In the genomic region with DNA sequence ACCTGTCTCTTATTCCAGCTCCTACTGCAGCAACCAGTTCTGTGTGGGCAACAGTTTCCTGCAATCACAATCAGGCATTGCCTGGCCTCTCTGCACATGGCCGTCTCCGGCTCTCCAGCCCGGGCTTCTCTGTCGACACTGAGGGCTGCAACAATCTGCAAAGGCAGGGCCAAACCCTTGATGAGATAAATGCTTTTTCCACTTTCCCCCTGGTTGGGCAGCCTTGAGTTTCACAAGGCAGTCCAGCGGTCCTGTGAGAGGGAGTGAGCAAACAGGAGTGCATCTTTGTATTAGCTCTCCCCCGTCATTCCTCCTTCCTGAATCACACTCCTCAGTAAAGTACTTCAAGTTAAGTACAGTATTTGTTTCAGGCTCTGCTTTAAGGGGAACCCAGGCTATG, we compare ENCODE assay signal across 1 cellular context.
TF ChIP-seq lines count a peak whose summit lies in the region.

No MANE protein-coding gene starts in this region.

TF ChIP-seq in GM23338, 12 proteins besides CTCF, POLR2A, EP300 and RAD21 (continued from another document):
- TF ChIP-seq ZNF331 (CRISPR knock-in tag; IDR thresholded peaks at IDR 0.05; ENCODE audit: low read depth): no peak
- TF ChIP-seq, protein P1, sequence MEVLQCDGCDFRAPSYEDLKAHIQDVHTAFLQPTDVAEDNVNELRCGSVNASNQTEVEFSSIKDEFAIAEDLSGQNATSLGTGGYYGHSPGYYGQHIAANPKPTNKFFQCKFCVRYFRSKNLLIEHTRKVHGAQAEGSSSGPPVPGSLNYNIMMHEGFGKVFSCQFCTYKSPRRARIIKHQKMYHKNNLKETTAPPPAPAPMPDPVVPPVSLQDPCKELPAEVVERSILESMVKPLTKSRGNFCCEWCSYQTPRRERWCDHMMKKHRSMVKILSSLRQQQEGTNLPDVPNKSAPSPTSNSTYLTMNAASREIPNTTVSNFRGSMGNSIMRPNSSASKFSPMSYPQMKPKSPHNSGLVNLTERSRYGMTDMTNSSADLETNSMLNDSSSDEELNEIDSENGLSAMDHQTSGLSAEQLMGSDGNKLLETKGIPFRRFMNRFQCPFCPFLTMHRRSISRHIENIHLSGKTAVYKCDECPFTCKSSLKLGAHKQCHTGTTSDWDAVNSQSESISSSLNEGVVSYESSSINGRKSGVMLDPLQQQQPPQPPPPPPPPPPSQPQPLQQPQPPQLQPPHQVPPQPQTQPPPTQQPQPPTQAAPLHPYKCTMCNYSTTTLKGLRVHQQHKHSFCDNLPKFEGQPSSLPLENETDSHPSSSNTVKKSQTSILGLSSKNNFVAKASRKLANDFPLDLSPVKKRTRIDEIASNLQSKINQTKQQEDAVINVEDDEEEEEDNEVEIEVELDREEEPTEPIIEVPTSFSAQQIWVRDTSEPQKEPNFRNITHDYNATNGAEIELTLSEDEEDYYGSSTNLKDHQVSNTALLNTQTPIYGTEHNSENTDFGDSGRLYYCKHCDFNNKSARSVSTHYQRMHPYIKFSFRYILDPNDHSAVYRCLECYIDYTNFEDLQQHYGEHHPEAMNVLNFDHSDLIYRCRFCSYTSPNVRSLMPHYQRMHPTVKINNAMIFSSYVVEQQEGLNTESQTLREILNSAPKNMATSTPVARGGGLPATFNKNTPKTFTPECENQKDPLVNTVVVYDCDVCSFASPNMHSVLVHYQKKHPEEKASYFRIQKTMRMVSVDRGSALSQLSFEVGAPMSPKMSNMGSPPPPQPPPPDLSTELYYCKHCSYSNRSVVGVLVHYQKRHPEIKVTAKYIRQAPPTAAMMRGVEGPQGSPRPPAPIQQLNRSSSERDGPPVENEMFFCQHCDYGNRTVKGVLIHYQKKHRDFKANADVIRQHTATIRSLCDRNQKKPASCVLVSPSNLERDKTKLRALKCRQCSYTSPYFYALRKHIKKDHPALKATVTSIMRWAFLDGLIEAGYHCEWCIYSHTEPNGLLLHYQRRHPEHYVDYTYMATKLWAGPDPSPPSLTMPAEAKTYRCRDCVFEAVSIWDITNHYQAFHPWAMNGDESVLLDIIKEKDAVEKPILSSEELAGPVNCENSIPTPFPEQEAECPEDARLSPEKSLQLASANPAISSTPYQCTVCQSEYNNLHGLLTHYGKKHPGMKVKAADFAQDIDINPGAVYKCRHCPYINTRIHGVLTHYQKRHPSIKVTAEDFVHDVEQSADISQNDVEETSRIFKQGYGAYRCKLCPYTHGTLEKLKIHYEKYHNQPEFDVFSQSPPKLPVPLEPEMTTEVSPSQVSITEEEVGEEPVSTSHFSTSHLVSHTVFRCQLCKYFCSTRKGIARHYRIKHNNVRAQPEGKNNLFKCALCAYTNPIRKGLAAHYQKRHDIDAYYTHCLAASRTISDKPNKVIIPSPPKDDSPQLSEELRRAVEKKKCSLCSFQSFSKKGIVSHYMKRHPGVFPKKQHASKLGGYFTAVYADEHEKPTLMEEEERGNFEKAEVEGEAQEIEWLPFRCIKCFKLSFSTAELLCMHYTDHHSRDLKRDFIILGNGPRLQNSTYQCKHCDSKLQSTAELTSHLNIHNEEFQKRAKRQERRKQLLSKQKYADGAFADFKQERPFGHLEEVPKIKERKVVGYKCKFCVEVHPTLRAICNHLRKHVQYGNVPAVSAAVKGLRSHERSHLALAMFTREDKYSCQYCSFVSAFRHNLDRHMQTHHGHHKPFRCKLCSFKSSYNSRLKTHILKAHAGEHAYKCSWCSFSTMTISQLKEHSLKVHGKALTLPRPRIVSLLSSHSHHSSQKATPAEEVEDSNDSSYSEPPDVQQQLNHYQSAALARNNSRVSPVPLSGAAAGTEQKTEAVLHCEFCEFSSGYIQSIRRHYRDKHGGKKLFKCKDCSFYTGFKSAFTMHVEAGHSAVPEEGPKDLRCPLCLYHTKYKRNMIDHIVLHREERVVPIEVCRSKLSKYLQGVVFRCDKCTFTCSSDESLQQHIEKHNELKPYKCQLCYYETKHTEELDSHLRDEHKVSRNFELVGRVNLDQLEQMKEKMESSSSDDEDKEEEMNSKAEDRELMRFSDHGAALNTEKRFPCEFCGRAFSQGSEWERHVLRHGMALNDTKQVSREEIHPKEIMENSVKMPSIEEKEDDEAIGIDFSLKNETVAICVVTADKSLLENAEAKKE (CRISPR knock-in tag; IDR thresholded peaks at IDR 0.05): no peak
TF ChIP-seq in GM23338: peak in this region for 0.
